Comparison of ENCODE assay signal across 1 cellular context in genomic region chr11:15115686-15116085, GRCh38.
TF ChIP-seq lines count a peak whose summit lies in the region.

No MANE protein-coding gene starts in this region.

TF ChIP-seq in H1, 55 proteins besides CTCF, POLR2A, EP300 and RAD21:
- no peak for TF ChIP-seq POU5F1 (IDR thresholded peaks at IDR 0.05; ENCODE audit: low read depth, low read length)
- TF ChIP-seq SAP30 (IDR thresholded peaks at IDR 0.05; ENCODE audit: insufficient read depth, insufficient replicate concordance, low read length) = no peak
- TF ChIP-seq SIX5 (IDR thresholded peaks at IDR 0.05; ENCODE audit: low read depth, low read length) = no peak
- no peak for TF ChIP-seq POLR2AphosphoS5 (IDR thresholded peaks at IDR 0.05; ENCODE audit: low read depth, low read length)
- TF ChIP-seq HDAC6 (IDR thresholded peaks at IDR 0.05; ENCODE audit: low read depth, low read length) = no peak
